In genomic region chr16:66591018-66591417, GRCh38 we compare ENCODE assay signal across 22 cellular contexts. TPM values are rescaled to one million over a fixed set of nuclear protein-coding genes. Genes with fewer than 3 reads are reported as not detected.
A peak's percentile ranks its signal among the peaks of the same experiment; 100 is the strongest.
DNase-seq lines count a peak whose midpoint lies in the region; ATAC-seq, FAIRE-seq and TF ChIP-seq lines count a peak whose summit lies in the region.
"Had no signal": no experiment of that assay in that cellular context is flagged by ENCODE, and none has a peak within 500 bp of the region (broad histone marks: within the 10 kb centered on the region; RNA-seq: fewer than 3 reads in every experiment).

No MANE protein-coding gene starts in this region.

- no peak overlapping the region for H3K23ac ChIP-seq in IMR-90 (ENCODE audit: low read depth, low read length)

- BruUV-seq in IMR-90 (replicated peaks; lab: Mats Ljungman, UMichigan): no TSS peak

- no peak overlapping the region for H3K56ac ChIP-seq in IMR-90 (ENCODE audit: extremely low read depth, insufficient read depth, low read length)

- H4K8ac ChIP-seq in IMR-90 (ENCODE audit: low read depth in 2 of 2, low read length in 2 of 2): no peak overlapping the region

- H3K9me3 ChIP-seq in A549 (no peaks in the 10 kb centered on the region), IMR-90 (ENCODE audit: control insufficient read depth, insufficient read depth, low read length) (peaks cover 8% of the 10 kb centered on the region), upper lobe of right lung (no peaks in the 10 kb centered on the region)
- no peaks in the 10 kb centered on the region for H3K9me3 ChIP-seq in CD4-positive, alpha-beta memory T cell (ENCODE audit: control insufficient read depth in 1 of 2, low read length in 2 of 2)

- H3K27ac ChIP-seq in A549: no peak overlapping the region
- no peak overlapping the region for H3K27ac ChIP-seq in IMR-90 (ENCODE audit: insufficient read depth, low read length)
- no peak overlapping the region for H3K27ac ChIP-seq in upper lobe of right lung
- no peak overlapping the region for H3K27ac ChIP-seq in CD4-positive, alpha-beta memory T cell (ENCODE audit: low read depth, low read length)
- H3K27ac ChIP-seq: C4-2B had no signal

- H3K14ac ChIP-seq in IMR-90 (replicated peaks; ENCODE audit: low read depth, low read length): no peak overlapping the region

- H2BK120ac ChIP-seq in IMR-90 (ENCODE audit: low read depth, low read length): no peak overlapping the region

- H3K27me3 ChIP-seq in IMR-90 (ENCODE audit: control insufficient read depth, insufficient read depth, low read length) (peaks cover 34% of the 10 kb centered on the region), upper lobe of right lung (no peaks in the 10 kb centered on the region)
- no peaks in the 10 kb centered on the region for H3K27me3 ChIP-seq in CD4-positive, alpha-beta memory T cell (ENCODE audit: insufficient read depth, low read length)

- H2BK5ac ChIP-seq in IMR-90 (ENCODE audit: low read depth, low read length, poor library complexity, severe bottlenecking): no peak overlapping the region

- no peak overlapping the region for H4K91ac ChIP-seq in IMR-90 (ENCODE audit: insufficient read depth, low read depth, low read length)

- TF ChIP-seq EP300 in A549 (IDR thresholded peaks at IDR 0.05): no peak

- H3K9me1 ChIP-seq in IMR-90 (ENCODE audit: insufficient read depth, low read length): no peaks in the 10 kb centered on the region

- no peak overlapping the region for H4K5ac ChIP-seq in IMR-90 (ENCODE audit: low read depth, low read length)

- no peak overlapping the region for H2BK20ac ChIP-seq in IMR-90 (ENCODE audit: low read depth, low read length)

- H3K79me1 ChIP-seq in IMR-90 (ENCODE audit: low read depth in 1 of 2, low read length in 2 of 2): no peaks in the 10 kb centered on the region

- H3K4me3 Mint-ChIP-seq in activated CD4-positive, alpha-beta T cell treated with anti-CD3 and anti-CD28 coated beads, Interleukin-2, amount 10 ng/mL, durations not matched to agents 7 days and 5 days: peak overlapping the region; percentile 67
- H3K4me3 Mint-ChIP-seq in activated T-helper 17 cell treated with anti-CD3 and anti-CD28 coated beads, Interleukin-2, amount 50 U/mL, for 72 hours: peak overlapping the region; percentile 75
- no peak overlapping the region for H3K4me3 Mint-ChIP-seq in HFFc6
- H3K4me3 Mint-ChIP-seq in CD4-positive, alpha-beta memory T cell: peak overlapping the region in 4 of 8 donors; percentile 80 to 94 (median 88)

- H3K36me3 ChIP-seq in IMR-90 (ENCODE audit: control insufficient read depth, insufficient read depth, low read length) (no peaks in the 10 kb centered on the region), upper lobe of right lung (no peaks in the 10 kb centered on the region)
- H3K36me3 ChIP-seq in CD4-positive, alpha-beta memory T cell (ENCODE audit: insufficient read depth, low read length): no peaks in the 10 kb centered on the region

- no peak overlapping the region for H3K4ac ChIP-seq in IMR-90 (ENCODE audit: low read depth, low read length)

- no peak overlapping the region for H2AK9ac ChIP-seq in IMR-90 (replicated peaks; ENCODE audit: low read depth, low read length, poor library complexity)

- dilution Hi-C loops in IMR-90 (cut with HindIII; ENCODE audit: low sequenced_read_pairs, unreplicated experiment): no loop called here

- H3K27me3 Mint-ChIP-seq in activated CD4-positive, alpha-beta T cell treated with anti-CD3 and anti-CD28 coated beads, Interleukin-2, amount 10 ng/mL, durations not matched to agents 7 days and 5 days: no peaks in the 10 kb centered on the region
- no peaks in the 10 kb centered on the region for H3K27me3 Mint-ChIP-seq in activated T-helper 17 cell treated with anti-CD3 and anti-CD28 coated beads, Interleukin-2, amount 50 U/mL, for 72 hours
- H3K27me3 Mint-ChIP-seq in HFFc6 (ENCODE audit: insufficient read depth): peaks cover 30% of the 10 kb centered on the region
- H3K27me3 Mint-ChIP-seq in CD4-positive, alpha-beta memory T cell: no peaks in the 10 kb centered on the region

- CTCF ChIA-PET in activated CD4-positive, alpha-beta T cell treated with anti-CD3 and anti-CD28 coated beads, Interleukin-2, amount 10 ng/mL, durations not matched to agents 7 days and 5 days (lab: Charles Lee): interaction anchor here (0.9 to 2.6 kb wide), 9 partner anchors 7 to 185 kb away, joined by 3 to 24 read pairs (median 9); no protein-coding TSS in a partner anchor
- CTCF ChIA-PET in A549 (lab: Yijun Ruan, JAX): interaction anchor here (0.9 to 2.6 kb wide), 4 partner anchors 10 to 184 kb away, joined by 3 to 11 read pairs (median 6); partner anchors contain the start of gene CMTM3
- CTCF ChIA-PET in IMR-90 (lab: Yijun Ruan, JAX): interaction anchor here (0.9 kb wide), 1 partner anchor 8 kb away, joined by 3 read pairs; no protein-coding TSS in a partner anchor
- CTCF ChIA-PET in CD4-positive, alpha-beta memory T cell (lab: Charles Lee; ENCODE audit: partially characterized antibody): interaction anchor here (0.6 to 3.1 kb wide), 24 partner anchors 8 to 239 kb away, joined by 3 to 62 read pairs (median 6); partner anchors contain the start of genes CKLF and NAE1

- H3K36me3 Mint-ChIP-seq in activated CD4-positive, alpha-beta T cell treated with anti-CD3 and anti-CD28 coated beads, Interleukin-2, amount 10 ng/mL, durations not matched to agents 7 days and 5 days (ENCODE audit: low read depth): no peaks in the 10 kb centered on the region
- no peaks in the 10 kb centered on the region for H3K36me3 Mint-ChIP-seq in activated T-helper 17 cell treated with anti-CD3 and anti-CD28 coated beads, Interleukin-2, amount 50 U/mL, for 72 hours (ENCODE audit: low read depth)
- H3K36me3 Mint-ChIP-seq in HFFc6 (ENCODE audit: low read depth): no peaks in the 10 kb centered on the region
- no peaks in the 10 kb centered on the region for H3K36me3 Mint-ChIP-seq in CD4-positive, alpha-beta memory T cell

- intact Hi-C loops in IMR-90 (cut with micrococcal nuclease) (no loop called here), upper lobe of right lung (cut with DNase I) (no loop called here)
- intact Hi-C loops in CD4-positive, alpha-beta memory T cell (cut with micrococcal nuclease): no loop called here

- H3K9ac ChIP-seq in IMR-90 (ENCODE audit: low read depth, low read length): no peak overlapping the region; the same call in 1 of the 2 replicates

- no peak overlapping the region for H2BK15ac ChIP-seq in IMR-90 (ENCODE audit: low read depth, low read length)

- no peak overlapping the region for H2AK5ac ChIP-seq in IMR-90 (ENCODE audit: low read depth, low read length)

- in situ Hi-C loops in IMR-90 (cut with MboI; ENCODE audit: low sequenced_read_pairs): no loop called here

- no peak for TF ChIP-seq POLR2A in A549 (IDR thresholded peaks at IDR 0.05; ENCODE audit: low read length)
- TF ChIP-seq POLR2A in IMR-90 (IDR thresholded peaks at IDR 0.05; ENCODE audit: low read depth, low read length): no peak

- no peak overlapping the region for H3K27ac Mint-ChIP-seq in activated CD4-positive, alpha-beta T cell treated with anti-CD3 and anti-CD28 coated beads, Interleukin-2, amount 10 ng/mL, durations not matched to agents 7 days and 5 days
- H3K27ac Mint-ChIP-seq in activated T-helper 17 cell treated with anti-CD3 and anti-CD28 coated beads, Interleukin-2, amount 50 U/mL, for 72 hours: no peak overlapping the region
- no peak overlapping the region for H3K27ac Mint-ChIP-seq in HFFc6
- no peak overlapping the region for H3K27ac Mint-ChIP-seq in CD4-positive, alpha-beta memory T cell

- H3K9me3 Mint-ChIP-seq in activated CD4-positive, alpha-beta T cell treated with anti-CD3 and anti-CD28 coated beads, Interleukin-2, amount 10 ng/mL, durations not matched to agents 7 days and 5 days: peaks cover 3% of the 10 kb centered on the region
- H3K9me3 Mint-ChIP-seq in activated T-helper 17 cell treated with anti-CD3 and anti-CD28 coated beads, Interleukin-2, amount 50 U/mL, for 72 hours: no peaks in the 10 kb centered on the region
- 0 out of 2 replicates have a peak, but pooled peaks cover 3% of the 10 kb centered on the region for H3K9me3 Mint-ChIP-seq in HFFc6
- H3K9me3 Mint-ChIP-seq in CD4-positive, alpha-beta memory T cell: no peaks in the 10 kb centered on the region

- no peak for TF ChIP-seq RAD21 in A549 (conservative IDR thresholded peaks at IDR 0.05 in 1 of 2, IDR thresholded peaks at IDR 0.05 in 1 of 2)
- TF ChIP-seq RAD21 in IMR-90 (IDR thresholded peaks at IDR 0.05; ENCODE audit: low read length): no peak

- peaks cover 52% of the 10 kb centered on the region for H3K4me1 Mint-ChIP-seq in activated CD4-positive, alpha-beta T cell treated with anti-CD3 and anti-CD28 coated beads, Interleukin-2, amount 10 ng/mL, durations not matched to agents 7 days and 5 days
- H3K4me1 Mint-ChIP-seq in activated T-helper 17 cell treated with anti-CD3 and anti-CD28 coated beads, Interleukin-2, amount 50 U/mL, for 72 hours: peaks cover 12% of the 10 kb centered on the region
- no peaks in the 10 kb centered on the region for H3K4me1 Mint-ChIP-seq in HFFc6 (ENCODE audit: low read depth)
- peaks cover 11 to 23% (median 19%) of the 10 kb centered on the region in 4 donors for H3K4me1 Mint-ChIP-seq in CD4-positive, alpha-beta memory T cell

- TF ChIP-seq CTCF in A549 (IDR thresholded peaks at IDR 0.05): no peak
- TF ChIP-seq CTCF in IMR-90 (conservative IDR thresholded peaks at IDR 0.05; ENCODE audit: low read depth, low read length): no peak
- TF ChIP-seq CTCF in HFFc6 (IDR thresholded peaks at IDR 0.05): no peak
- TF ChIP-seq CTCF in upper lobe of right lung (IDR thresholded peaks at IDR 0.05): no peak

- DNase-seq in activated CD4-positive, alpha-beta T cell treated with anti-CD3 and anti-CD28 coated beads, Interleukin-2, amount 10 ng/mL, durations not matched to agents 7 days and 5 days: no peak
- no peak for DNase-seq in activated CD4-positive, alpha-beta T cell treated with anti-CD3 and anti-CD28 coated beads, Interleukin-2, amount 50 U/mL, for 4 hours
- no peak for DNase-seq in A549 (ENCODE audit: low read depth in 1 of 2, low spot score in 1 of 2)
- no peak for DNase-seq in IMR-90
- no peak for DNase-seq in HFFc6
- no peak for DNase-seq in upper lobe of right lung
- no peak for DNase-seq in CD4-positive, alpha-beta memory T cell
- DNase-seq: COR-L47, GDM1, KBM-7, MV-4-11, NCI-H1694 treated with DMSO at 0.1 percent for 48 hours, NCI-H2107, NCI-H510A, NCI-H774, SHP77 had no signal

- H3K4me1 ChIP-seq in A549: no peaks in the 10 kb centered on the region
- no peaks in the 10 kb centered on the region for H3K4me1 ChIP-seq in IMR-90 (ENCODE audit: control insufficient read depth, insufficient read depth, low read length)
- H3K4me1 ChIP-seq in upper lobe of right lung: no peaks in the 10 kb centered on the region
- peaks cover 20% of the 10 kb centered on the region for H3K4me1 ChIP-seq in CD4-positive, alpha-beta memory T cell (ENCODE audit: insufficient read depth, low read length)

- ATAC-seq in A549: no peak
- ATAC-seq in IMR-90 (ENCODE audit: low read depth): no peak
- ATAC-seq in activated T-helper 17 cell treated with anti-CD3 and anti-CD28 coated beads, Interleukin-2, amount 50 U/mL, for 72 hours (replicated peaks): no peak
- ATAC-seq in upper lobe of right lung: no peak

- POLR2A ChIA-PET in activated CD4-positive, alpha-beta T cell treated with anti-CD3 and anti-CD28 coated beads, Interleukin-2, amount 10 ng/mL, durations not matched to agents 7 days and 5 days (lab: Charles Lee): interaction anchor here (0.7 kb wide), 1 partner anchor 69 kb away, joined by 3 read pairs; no protein-coding TSS in a partner anchor
- POLR2A ChIA-PET in A549 (lab: Yijun Ruan, JAX): interaction anchor here (0.6 kb wide), 1 partner anchor 81 kb away, joined by 6 read pairs; no protein-coding TSS in a partner anchor
- POLR2A ChIA-PET in IMR-90 (lab: Charles Lee; ENCODE audit: unreplicated experiment): no interaction called here
- POLR2A ChIA-PET in CD4-positive, alpha-beta memory T cell (lab: Charles Lee; ENCODE audit: partially characterized antibody): interaction anchor here (0.6 to 2.7 kb wide), 8 partner anchors 9 to 112 kb away, joined by 3 to 39 read pairs (median 6); partner anchors contain the start of genes CMTM2 and CMTM3

- no peak overlapping the region for H3K4me2 ChIP-seq in A549
- no peak overlapping the region for H3K4me2 ChIP-seq in IMR-90 (ENCODE audit: low read depth, low read length)

- H3K18ac ChIP-seq in IMR-90 (ENCODE audit: low read depth, low read length): no peak overlapping the region

- H4K20me1 ChIP-seq in IMR-90 (ENCODE audit: insufficient read depth, low read length): no peaks in the 10 kb centered on the region

- WGBS in A549 (ENCODE audit: missing lambda C conversion rate): 79% methylated on average over 4 of the region's 4 CpGs
- 100% methylated on average over 1 of the region's 4 CpGs; no CpG with 5 or more reads in 1 of the 2 experiments for WGBS in IMR-90 (ENCODE audit: extremely low coverage in 2 of 2, insufficient read length in 1 of 2), 2 experiments

- no peak for FAIRE-seq in A549 (lab: Jason Lieb, UNC)
- FAIRE-seq: A204.1 had no signal

- H2AFZ ChIP-seq in IMR-90 (replicated peaks; ENCODE audit: low read length, poor library complexity): no peak overlapping the region

- H3K4me3 ChIP-seq in A549 (no peak overlapping the region), IMR-90 (ENCODE audit: insufficient read depth, low read depth, low read length) (no peak overlapping the region), upper lobe of right lung (no peak overlapping the region)
- H3K4me3 ChIP-seq in CD4-positive, alpha-beta memory T cell (ENCODE audit: low read length in 2 of 2): no peak overlapping the region

RNA-seq across cellular contexts. Expression of gene CMTM2, which starts 11.8 kb away (rescaled TPM):
- under 1 TPM; 0.73 to 0.97 TPM for total RNA-seq in activated CD4-positive, alpha-beta T cell treated with anti-CD3 and anti-CD28 coated beads, Interleukin-2, amount 10 ng/mL, durations not matched to agents 7 days and 5 days
- 0.09 TPM in 1 of 2 replicates, not detected in the other for polyA plus RNA-seq in A549 (2011; rRNA removed)
- 0.04 TPM in 1 of 2 replicates, not detected in the other for polyA plus RNA-seq in A549 (2012; cell fraction: cytosol; rRNA removed)
- 0.16 and 0.33 TPM in 2 replicates for polyA plus RNA-seq in A549 (2012; cell fraction: nucleus; rRNA removed)
- polyA plus RNA-seq in A549 (2017; fragmentation: RNase III; extraction: RNeasy Plus Mini Kit Qiagen cat#74134 plus additional on column Dnase treatment): 0.09 to 0.15 TPM in 2 of 3 replicates, not detected in the other
- not detected in 2 replicates for polyA minus RNA-seq in A549 (2011; rRNA and poly(A)+ RNA removed)
- not detected in 2 replicates for total RNA-seq in IMR-90 (2012; rRNA removed)
- polyA plus RNA-seq in IMR-90 (2012; rRNA removed): not detected in 2 replicates
- polyA plus RNA-seq in IMR-90 (2012; cell fraction: cytosol; rRNA removed): not detected in 2 replicates
- polyA plus RNA-seq in IMR-90 (2012; cell fraction: nucleus; rRNA removed; ENCODE audit: low replicate concordance): 0.10 and 0.12 TPM in 2 replicates
- total RNA-seq in activated T-helper 17 cell treated with anti-CD3 and anti-CD28 coated beads, Interleukin-2, amount 50 U/mL, for 72 hours: 1 to 10 TPM in 1 of 2 donors, under 1 TPM in 1; 0.78 to 1.3 TPM
- total RNA-seq in HFFc6 (2021; fragmentation: NEBNext Ultra II Directional; extraction: Animal tissue kit (Norgen Biotek cat#: 25700)): not detected
- total RNA-seq in upper lobe of right lung: 3.1 TPM
- under 1 TPM; 0.72 to 0.79 TPM for total RNA-seq in CD4-positive, alpha-beta memory T cell
- polyA plus RNA-seq in CD4-positive, alpha-beta memory T cell: not detected
- total RNA-seq: Daoy, H4, RPMI7951 had no signal

RNA-seq across cellular contexts. Expression of gene CMTM3, which starts 13.5 kb away (rescaled TPM):
- total RNA-seq in activated CD4-positive, alpha-beta T cell treated with anti-CD3 and anti-CD28 coated beads, Interleukin-2, amount 10 ng/mL, durations not matched to agents 7 days and 5 days: 100 to 1,000 TPM; 100 to 107 TPM
- polyA plus RNA-seq in A549 (2011; rRNA removed): 33.9 and 36.1 TPM in 2 replicates
- polyA plus RNA-seq in A549 (2012; cell fraction: cytosol; rRNA removed): 56.7 and 77.4 TPM in 2 replicates
- polyA plus RNA-seq in A549 (2012; cell fraction: nucleus; rRNA removed): 64.2 and 71.5 TPM in 2 replicates
- 36.0 to 45.9 TPM (median 37.2 TPM) in 3 replicates for polyA plus RNA-seq in A549 (2017; fragmentation: RNase III; extraction: RNeasy Plus Mini Kit Qiagen cat#74134 plus additional on column Dnase treatment)
- 44.8 and 46.3 TPM in 2 replicates for polyA minus RNA-seq in A549 (2011; rRNA and poly(A)+ RNA removed)
- 4.5 and 4.7 TPM in 2 replicates for total RNA-seq in IMR-90 (2012; rRNA removed)
- 34.6 and 35.5 TPM in 2 replicates for polyA plus RNA-seq in IMR-90 (2012; rRNA removed)
- polyA plus RNA-seq in IMR-90 (2012; cell fraction: cytosol; rRNA removed): 14.5 and 50.4 TPM in 2 replicates
- 32.0 and 33.9 TPM in 2 replicates for polyA plus RNA-seq in IMR-90 (2012; cell fraction: nucleus; rRNA removed; ENCODE audit: low replicate concordance)
- total RNA-seq in activated T-helper 17 cell treated with anti-CD3 and anti-CD28 coated beads, Interleukin-2, amount 50 U/mL, for 72 hours: 10 to 100 TPM; 46.7 to 64.1 TPM
- total RNA-seq in HFFc6 (2021; fragmentation: NEBNext Ultra II Directional; extraction: Animal tissue kit (Norgen Biotek cat#: 25700)): 10 to 100 TPM; 26.3 to 35.6 (median 28.0) TPM
- total RNA-seq in upper lobe of right lung: 38.1 TPM
- 10 to 100 TPM; 74.2 to 74.3 TPM for total RNA-seq in CD4-positive, alpha-beta memory T cell
- 100 to 1,000 TPM in 1 of 2 donors, 10 to 100 TPM in 1; 98.8 to 105 TPM for polyA plus RNA-seq in CD4-positive, alpha-beta memory T cell

RNA-seq across cellular contexts. Expression of gene CMTM1, which starts 24.8 kb away (rescaled TPM):
- total RNA-seq in activated CD4-positive, alpha-beta T cell treated with anti-CD3 and anti-CD28 coated beads, Interleukin-2, amount 10 ng/mL, durations not matched to agents 7 days and 5 days: 10 to 100 TPM; 12.3 to 15.3 TPM
- 1.1 and 1.3 TPM in 2 replicates for polyA plus RNA-seq in A549 (2011; rRNA removed)
- polyA plus RNA-seq in A549 (2012; cell fraction: cytosol; rRNA removed): 1.9 and 2.7 TPM in 2 replicates
- 1.4 and 1.6 TPM in 2 replicates for polyA plus RNA-seq in A549 (2012; cell fraction: nucleus; rRNA removed)
- 1.5 to 2.1 TPM (median 1.9 TPM) in 3 replicates for polyA plus RNA-seq in A549 (2017; fragmentation: RNase III; extraction: RNeasy Plus Mini Kit Qiagen cat#74134 plus additional on column Dnase treatment)
- polyA minus RNA-seq in A549 (2011; rRNA and poly(A)+ RNA removed): 1.3 and 2.6 TPM in 2 replicates
- 0.54 and 1.7 TPM in 2 replicates for total RNA-seq in IMR-90 (2012; rRNA removed)
- polyA plus RNA-seq in IMR-90 (2012; rRNA removed): 1.8 and 2.1 TPM in 2 replicates
- polyA plus RNA-seq in IMR-90 (2012; cell fraction: cytosol; rRNA removed): 0.40 and 1.2 TPM in 2 replicates
- polyA plus RNA-seq in IMR-90 (2012; cell fraction: nucleus; rRNA removed; ENCODE audit: low replicate concordance): 0.95 and 0.96 TPM in 2 replicates
- total RNA-seq in activated T-helper 17 cell treated with anti-CD3 and anti-CD28 coated beads, Interleukin-2, amount 50 U/mL, for 72 hours: 10 to 100 TPM; 15.8 to 15.9 TPM
- 1 to 10 TPM; 4.2 to 5.5 (median 4.9) TPM for total RNA-seq in HFFc6 (2021; fragmentation: NEBNext Ultra II Directional; extraction: Animal tissue kit (Norgen Biotek cat#: 25700))
- total RNA-seq in upper lobe of right lung: 8.4 TPM
- total RNA-seq in CD4-positive, alpha-beta memory T cell: 10 to 100 TPM; 12.2 to 13.4 TPM
- 1 to 10 TPM in 1 of 2 donors, under 1 TPM in 1; 0.80 to 1.6 TPM for polyA plus RNA-seq in CD4-positive, alpha-beta memory T cell

RNA-seq across cellular contexts. Expression of gene CKLF, which starts 38.6 kb away (rescaled TPM):
- 100 to 1,000 TPM; 124 to 132 TPM for total RNA-seq in activated CD4-positive, alpha-beta T cell treated with anti-CD3 and anti-CD28 coated beads, Interleukin-2, amount 10 ng/mL, durations not matched to agents 7 days and 5 days
- polyA plus RNA-seq in A549 (2011; rRNA removed) (85.1 and 96.5 TPM in 2 replicates), A549 (2017; fragmentation: RNase III; extraction: RNeasy Plus Mini Kit Qiagen cat#74134 plus additional on column Dnase treatment) (72.8 to 104 TPM (median 87.0 TPM) in 3 replicates), IMR-90 (2012; rRNA removed) (92.2 and 102 TPM in 2 replicates)
- polyA plus RNA-seq in A549 (2012; cell fraction: cytosol; rRNA removed): 134 and 167 TPM in 2 replicates
- polyA plus RNA-seq in A549 (2012; cell fraction: nucleus; rRNA removed): 43.2 and 60.1 TPM in 2 replicates
- polyA minus RNA-seq in A549 (2011; rRNA and poly(A)+ RNA removed): 20.9 and 23.0 TPM in 2 replicates
- total RNA-seq in IMR-90 (2012; rRNA removed) (60.8 and 66.7 TPM in 2 replicates), upper lobe of right lung (57.6 TPM)
- 87.1 and 119 TPM in 2 replicates for polyA plus RNA-seq in IMR-90 (2012; cell fraction: cytosol; rRNA removed)
- polyA plus RNA-seq in IMR-90 (2012; cell fraction: nucleus; rRNA removed; ENCODE audit: low replicate concordance): 15.6 and 33.4 TPM in 2 replicates
- total RNA-seq in activated T-helper 17 cell treated with anti-CD3 and anti-CD28 coated beads, Interleukin-2, amount 50 U/mL, for 72 hours: 100 to 1,000 TPM; 117 to 155 TPM
- 10 to 100 TPM; 44.7 to 61.4 (median 56.8) TPM for total RNA-seq in HFFc6 (2021; fragmentation: NEBNext Ultra II Directional; extraction: Animal tissue kit (Norgen Biotek cat#: 25700))
- total RNA-seq in CD4-positive, alpha-beta memory T cell: 10 to 100 TPM; 71.0 to 76.6 TPM
- polyA plus RNA-seq in CD4-positive, alpha-beta memory T cell: 100 to 1,000 TPM; 154 to 173 TPM

RNA-seq across cellular contexts. Expression of gene TK2, which starts 41.1 kb away (rescaled TPM):
- total RNA-seq in activated CD4-positive, alpha-beta T cell treated with anti-CD3 and anti-CD28 coated beads, Interleukin-2, amount 10 ng/mL, durations not matched to agents 7 days and 5 days: 1 to 10 TPM; 7.4 to 9.3 TPM
- 29.5 and 36.3 TPM in 2 replicates for polyA plus RNA-seq in A549 (2011; rRNA removed)
- polyA plus RNA-seq in A549 (2012; cell fraction: cytosol; rRNA removed): 9.1 and 11.1 TPM in 2 replicates
- 11.3 and 15.0 TPM in 2 replicates for polyA plus RNA-seq in A549 (2012; cell fraction: nucleus; rRNA removed)
- polyA plus RNA-seq in A549 (2017; fragmentation: RNase III; extraction: RNeasy Plus Mini Kit Qiagen cat#74134 plus additional on column Dnase treatment): 13.5 to 16.2 TPM (median 13.9 TPM) in 3 replicates
- polyA minus RNA-seq in A549 (2011; rRNA and poly(A)+ RNA removed): 31.4 and 40.6 TPM in 2 replicates
- total RNA-seq in IMR-90 (2012; rRNA removed): 16.5 and 20.0 TPM in 2 replicates
- 12.6 and 14.7 TPM in 2 replicates for polyA plus RNA-seq in IMR-90 (2012; rRNA removed)
- polyA plus RNA-seq in IMR-90 (2012; cell fraction: cytosol; rRNA removed): 8.9 and 10.2 TPM in 2 replicates
- polyA plus RNA-seq in IMR-90 (2012; cell fraction: nucleus; rRNA removed; ENCODE audit: low replicate concordance): 19.2 and 37.2 TPM in 2 replicates
- 1 to 10 TPM; 5.7 to 6.6 TPM for total RNA-seq in activated T-helper 17 cell treated with anti-CD3 and anti-CD28 coated beads, Interleukin-2, amount 50 U/mL, for 72 hours
- total RNA-seq in HFFc6 (2021; fragmentation: NEBNext Ultra II Directional; extraction: Animal tissue kit (Norgen Biotek cat#: 25700)): 10 to 100 TPM; 29.1 to 43.8 (median 32.6) TPM
- 36.1 TPM for total RNA-seq in upper lobe of right lung
- total RNA-seq in CD4-positive, alpha-beta memory T cell: 10 to 100 TPM in 1 of 2 experiments, 1 to 10 TPM in 1; 9.0 to 10.2 TPM
- polyA plus RNA-seq in CD4-positive, alpha-beta memory T cell: 1 to 10 TPM; 3.9 to 5.9 TPM
